ENCODE assay signal across 8 cellular contexts in the genomic region with DNA sequence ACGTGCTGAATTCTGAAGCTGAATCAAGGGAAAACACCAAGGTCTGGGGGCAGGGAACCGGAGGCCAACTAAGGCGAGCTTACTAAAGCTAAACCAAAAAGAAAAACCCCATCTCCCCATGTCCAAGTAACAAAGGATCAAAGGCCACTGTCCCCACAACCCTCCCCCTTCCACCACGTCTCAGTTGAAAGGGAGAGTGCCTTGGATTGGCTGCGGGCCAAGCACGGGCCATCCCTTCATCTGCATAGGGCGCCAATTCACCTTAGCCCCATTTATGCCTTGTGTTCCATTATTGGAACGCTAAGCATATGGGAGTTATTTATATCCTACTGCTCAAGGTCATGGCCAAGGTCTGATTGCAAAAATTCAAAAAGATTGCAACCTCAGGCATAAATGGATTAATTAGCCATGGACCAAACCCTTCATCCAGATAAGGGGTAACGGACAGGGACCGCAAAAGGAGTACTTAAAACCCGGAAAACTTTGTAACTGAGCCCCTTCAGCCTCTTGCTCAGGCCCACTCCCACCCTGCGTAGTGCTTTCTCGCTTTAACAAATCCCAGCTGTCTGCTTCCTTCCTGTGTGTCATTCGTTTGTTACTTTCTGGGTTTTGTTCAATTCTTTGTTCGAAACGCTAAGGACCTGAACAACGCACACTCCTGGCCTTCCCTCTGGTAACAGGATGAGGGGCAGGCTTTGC. TPM values are rescaled to one million over a fixed set of nuclear protein-coding genes. Genes with fewer than 3 reads are reported as not detected.
DNase-seq lines count a peak whose midpoint lies in the region; TF ChIP-seq lines count a peak whose summit lies in the region.

No MANE protein-coding gene starts in this region.

- H2AFZ ChIP-seq in GM23248 (peak overlapping the region; percentile 91), smooth muscle cell (ENCODE audit: low read depth) (peak overlapping the region; percentile 64)

- WGBS in GM23248 (ENCODE audit: low coverage in 1 of 2, low lambda C conversion rate in 2 of 2, missing lambda C conversion rate in 2 of 2), 2 experiments: 3 to 4% methylated on average over 17 of the region's 17 CpGs
- WGBS in adrenal gland, 4 donors: 6 to 17% (median 12%) methylated on average over 17 of the region's 17 CpGs
- WGBS in smooth muscle cell (ENCODE audit: low lambda C conversion rate): 68% methylated on average over 17 of the region's 17 CpGs

- peak overlapping the region; percentile 96 for H3K4me2 ChIP-seq in GM23248 (ENCODE audit: unreplicated experiment)
- H3K4me2 ChIP-seq in smooth muscle cell: peak overlapping the region; percentile 90

- H3K4me1 ChIP-seq in GM23248 (ENCODE audit: insufficient read depth) (peaks cover 18% of the 10 kb centered on the region), adrenal gland (replicated peaks in 1 of 2) (peaks cover 32 to 55% of the 10 kb centered on the region in 2 donors), smooth muscle cell (ENCODE audit: low read depth) (no peaks in the 10 kb centered on the region)

- TF ChIP-seq CTCF in AG10803 (conservative IDR thresholded peaks at IDR 0.05; ENCODE audit: low read length): no peak
- TF ChIP-seq CTCF in adrenal gland (IDR thresholded peaks at IDR 0.05): peak in 1 of 6 experiments; percentile 53
- TF ChIP-seq CTCF in smooth muscle cell (IDR thresholded peaks at IDR 0.05; ENCODE audit: borderline replicate concordance, insufficient read depth, poor library complexity, severe bottlenecking): no peak

- H3F3A ChIP-seq in GM23248 (ENCODE audit: insufficient read depth) (no peaks in the 10 kb centered on the region), smooth muscle cell (ENCODE audit: low read depth) (no peaks in the 10 kb centered on the region)

- H3K9ac ChIP-seq in GM23248 (peak overlapping the region; percentile 73), smooth muscle cell (ENCODE audit: low read depth) (peak overlapping the region; percentile 3)

- peak overlapping the region; percentile 73 for H3K4me3 ChIP-seq in AG10803 (ENCODE audit: low read length)
- H3K4me3 ChIP-seq in GM23248: peak overlapping the region; percentile 100
- H3K4me3 ChIP-seq in adrenal gland: peak overlapping the region in 2 of 4 donors; percentile 7 to 96
- peak overlapping the region; percentile 25 for H3K4me3 ChIP-seq in iPS-11a (ENCODE audit: low read depth, low read length)
- peak overlapping the region; percentile 53 for H3K4me3 ChIP-seq in smooth muscle cell

- H3K9me2 ChIP-seq in GM23248 (ENCODE audit: insufficient read depth): no peaks in the 10 kb centered on the region

- in situ Hi-C loops in GM23248 (cut with MboI): no loop called here

- H3K9me3 ChIP-seq in GM23248 (ENCODE audit: low read depth) (no peaks in the 10 kb centered on the region), adrenal gland (replicated peaks in 1 of 3) (no peaks in the 10 kb centered on the region), smooth muscle cell (replicated peaks; ENCODE audit: low read depth) (no peaks in the 10 kb centered on the region)

- no peaks in the 10 kb centered on the region for H4K20me1 ChIP-seq in GM23248 (ENCODE audit: insufficient read depth)
- peaks cover 30% of the 10 kb centered on the region for H4K20me1 ChIP-seq in smooth muscle cell (ENCODE audit: low read depth)

- no peak for TF ChIP-seq POLR2A in adrenal gland (IDR thresholded peaks at IDR 0.05)

- DNase-seq in AG10803 (ENCODE audit: low read depth) (no peak), GM23248 (peak; percentile 60), OCI-M1 (lab: John Stamatoyannopoulos, UW) (peak; percentile 79), adrenal gland (peak; percentile 57 to 85 (median 65)), smooth muscle cell (lab: John Stamatoyannopoulos, UW; ENCODE audit: unreplicated experiment) (no peak), DMS153 treated with DMSO at 0.1 percent for 48 hours (lab: John Stamatoyannopoulos, UW; ENCODE audit: unreplicated experiment) (no peak), foreskin melanocyte (no peak)

- H3K27me3 ChIP-seq in GM23248 (replicated peaks; ENCODE audit: insufficient read depth) (no peaks in the 10 kb centered on the region), adrenal gland (no peaks in the 10 kb centered on the region), smooth muscle cell (ENCODE audit: low read depth) (no peaks in the 10 kb centered on the region)

- H3K79me2 ChIP-seq in GM23248 (ENCODE audit: insufficient read depth): peaks cover 42% of the 10 kb centered on the region
- peaks cover 34% of the 10 kb centered on the region for H3K79me2 ChIP-seq in smooth muscle cell (ENCODE audit: low read depth)

- intact Hi-C loops in adrenal gland (cut with DNase I): loop anchor here in 1 of 2 donors (5.0 kb wide), 1 partner anchor 36 kb away; no protein-coding TSS in a partner anchor

- no peaks in the 10 kb centered on the region for H3K36me3 ChIP-seq in GM23248 (ENCODE audit: low read depth)
- peaks cover 0 to 8% of the 10 kb centered on the region in 2 donors for H3K36me3 ChIP-seq in adrenal gland (replicated peaks in 1 of 2)
- H3K36me3 ChIP-seq in smooth muscle cell (ENCODE audit: low read depth): no peaks in the 10 kb centered on the region

- H3K27ac ChIP-seq in GM23248: peak overlapping the region; percentile 31
- peak overlapping the region; percentile 21 to 99 (median 69) for H3K27ac ChIP-seq in adrenal gland
- no peak overlapping the region for H3K27ac ChIP-seq in smooth muscle cell (ENCODE audit: low read depth)

RNA-seq across cellular contexts. Expression of a gene that starts 0.8 kb away (rescaled TPM):
- total RNA-seq in GM23248 (2014; rRNA removed; shearing (Covaris generic)): 112 and 166 TPM in 2 replicates
- polyA plus RNA-seq in GM23248 (2016; fragmentation: Nextera tagmentation; extraction: Ambion mirVana) (135 and 140 TPM in 2 replicates), adrenal gland (100 to 1,000 TPM in 1 of 3 donors, 10 to 100 TPM in 2; 24.1 to 186 (median 31.9) TPM), smooth muscle cell (114 and 128 TPM in 2 replicates)
- total RNA-seq in adrenal gland (100 to 1,000 TPM; 114 to 244 (median 168) TPM), smooth muscle cell (74.7 and 96.8 TPM in 2 replicates)

RNA-seq across cellular contexts. Expression of a gene that starts 1.6 kb away (rescaled TPM):
- total RNA-seq in GM23248 (2014; rRNA removed; shearing (Covaris generic)): not detected in 2 replicates
- polyA plus RNA-seq in GM23248 (2016; fragmentation: Nextera tagmentation; extraction: Ambion mirVana) (not detected in 2 replicates), adrenal gland (10 to 100 TPM in 2 of 3 donors, 1 to 10 TPM in 1; 2.9 to 56.7 (median 52.0) TPM), smooth muscle cell (not detected in 2 replicates)
- total RNA-seq in adrenal gland (10 to 100 TPM in 3 of 8 donors, 1 to 10 TPM in 5; 3.1 to 23.1 (median 8.0) TPM), smooth muscle cell (not detected in 2 replicates)

RNA-seq across cellular contexts. Expression of a gene that starts 46.9 kb away (rescaled TPM):
- 27.8 and 81.3 TPM in 2 replicates for total RNA-seq in GM23248 (2014; rRNA removed; shearing (Covaris generic))
- polyA plus RNA-seq in GM23248 (2016; fragmentation: Nextera tagmentation; extraction: Ambion mirVana) (91.6 and 95.0 TPM in 2 replicates), adrenal gland (10 to 100 TPM; 19.6 to 83.5 (median 56.6) TPM), smooth muscle cell (47.3 and 57.2 TPM in 2 replicates)
- total RNA-seq in adrenal gland (100 to 1,000 TPM in 1 of 8 donors, 10 to 100 TPM in 7; 34.6 to 168 (median 64.1) TPM), smooth muscle cell (10.7 and 26.6 TPM in 2 replicates)

RNA-seq across cellular contexts. Expression of a gene that starts 50.8 kb away (rescaled TPM):
- not detected in 2 replicates for total RNA-seq in GM23248 (2014; rRNA removed; shearing (Covaris generic))
- polyA plus RNA-seq in GM23248 (2016; fragmentation: Nextera tagmentation; extraction: Ambion mirVana) (0.19 and 0.36 TPM in 2 replicates), adrenal gland (1 to 10 TPM; 1.8 to 3.7 (median 3.5) TPM), smooth muscle cell (not detected in 2 replicates)
- total RNA-seq in adrenal gland (10 to 100 TPM in 2 of 8 donors, 1 to 10 TPM in 5, under 1 TPM in 1; 0.69 to 12.3 (median 5.2) TPM), smooth muscle cell (not detected in 2 replicates)

Comparison
In these comparisons a context has a peak if more than half of its experiments do, and no peak if none do; other contexts are left out.
1. DNase-seq: peak in GM23248 (single experiment), OCI-M1 (single experiment) and adrenal gland (7 of 7); none in AG10803 (single experiment), smooth muscle cell (single experiment), DMS153 treated with DMSO at 0.1 percent for 48 hours (single experiment) and foreskin melanocyte (single experiment).